Comparison of ENCODE assay signal across 14 cellular contexts in the genomic region with DNA sequence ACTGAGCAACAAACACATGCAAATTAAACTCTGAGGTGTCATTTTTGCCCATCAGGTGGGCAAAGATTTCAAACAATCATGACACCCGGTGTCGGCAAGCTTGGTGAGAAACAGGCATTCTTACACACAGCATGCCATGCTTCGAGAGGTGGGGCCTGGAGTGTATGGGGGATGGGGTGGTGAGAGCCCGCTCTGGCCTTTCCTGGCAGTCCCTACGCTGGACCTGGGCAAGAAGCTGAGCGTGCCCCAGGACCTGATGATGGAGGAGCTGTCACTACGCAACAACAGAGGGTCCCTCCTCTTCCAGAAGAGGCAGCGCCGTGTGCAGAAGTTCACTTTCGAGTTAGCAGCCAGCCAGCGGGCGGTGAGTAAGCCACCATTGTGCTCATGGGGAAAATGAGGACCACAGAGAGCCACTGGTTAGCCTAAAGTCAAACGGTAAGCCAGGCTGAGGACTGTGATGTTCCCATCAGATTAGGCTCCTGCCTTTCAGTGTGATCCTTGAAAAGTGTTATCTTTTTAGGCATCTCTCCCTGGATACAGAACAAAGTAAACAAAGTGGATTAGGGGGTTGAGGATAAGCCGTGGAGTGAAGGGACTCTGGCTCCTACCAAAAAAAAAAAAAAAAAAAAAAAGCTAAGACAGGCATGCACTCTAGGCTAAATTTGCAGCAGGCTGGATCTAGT. TPM values are rescaled to one million over a fixed set of nuclear protein-coding genes. Genes with fewer than 3 reads are reported as not detected.
DNase-seq lines count a peak whose midpoint lies in the region; ATAC-seq and TF ChIP-seq lines count a peak whose summit lies in the region.
"Had no signal": no experiment of that assay in that cellular context is flagged by ENCODE, and none has a peak within 500 bp of the region (broad histone marks: within the 10 kb centered on the region; RNA-seq: fewer than 3 reads in every experiment).

No MANE protein-coding gene starts in this region.

- no peak for TF ChIP-seq CTCF in type B pancreatic cell (conservative IDR thresholded peaks at IDR 0.05)

- H3K27me3 Mint-ChIP-seq in T-helper 17 cell (peaks cover 16% of the 10 kb centered on the region), immature natural killer cell (ENCODE audit: low read depth in 3 of 3) (peaks cover 0 to 12% (median 3%) of the 10 kb centered on the region in 3 donors), type B pancreatic cell (peaks cover 23% of the 10 kb centered on the region)

- intact Hi-C loops in left cardiac atrium (cut with DNase I) (no loop called here), Right ventricle myocardium superior (cut with DNase I) (no loop called here)

- DNase-seq in left cardiac atrium: peak; percentile 12
- DNase-seq in Right ventricle myocardium superior: no peak
- no peak for DNase-seq in T-helper 17 cell
- DNase-seq in immature natural killer cell: no peak
- peak; percentile 29 for DNase-seq in type B pancreatic cell (ENCODE audit: extremely low spot score, unreplicated experiment)
- DNase-seq: mucosa of descending colon; NCI-H510A treated with DMSO at 0.1 percent for 48 hours; stimulated activated CD4-positive, alpha-beta T cell treated with anti-CD3 and anti-CD28 coated beads, Interleukin-2, amount 100 ng/mL, for 48 hours; stimulated activated naive CD4-positive, alpha-beta T cell treated with Interleukin-2 at 50 U/mL for 16 hours; T1000 had no signal

- no peaks in the 10 kb centered on the region for H3K9me3 ChIP-seq in T-helper 17 cell (ENCODE audit: control insufficient read depth, low read length, poor library complexity, severe bottlenecking)
- H3K9me3 ChIP-seq: mucosa of descending colon, Peyer's patch had no signal

- peak overlapping the region; percentile 53 for H3K4me3 Mint-ChIP-seq in T-helper 17 cell
- H3K4me3 Mint-ChIP-seq in immature natural killer cell: peak overlapping the region; percentile 37 to 69 (median 63)
- peak overlapping the region; percentile 81 for H3K4me3 Mint-ChIP-seq in type B pancreatic cell

- H3K9me3 Mint-ChIP-seq in immature natural killer cell: no peaks in the 10 kb centered on the region
- H3K9me3 Mint-ChIP-seq in type B pancreatic cell: no peaks in the 10 kb centered on the region

- ATAC-seq in left cardiac atrium (no peak), Right ventricle myocardium superior (ENCODE audit: poor library complexity) (no peak), T-helper 17 cell (no peak), GM18873 (IDR thresholded peaks at IDR 0.05; ENCODE audit: low FRiP score, unreplicated experiment) (no peak), HG03432 (IDR thresholded peaks at IDR 0.05; ENCODE audit: unreplicated experiment) (no peak), GM19035 (IDR thresholded peaks at IDR 0.05; ENCODE audit: unreplicated experiment) (no peak)
- ATAC-seq: mucosa of descending colon had no signal

- no peak overlapping the region for H3K27ac Mint-ChIP-seq in T-helper 17 cell
- no peak overlapping the region for H3K27ac Mint-ChIP-seq in immature natural killer cell
- H3K27ac Mint-ChIP-seq in type B pancreatic cell: no peak overlapping the region

- H3K4me1 Mint-ChIP-seq in T-helper 17 cell: peaks cover 5% of the 10 kb centered on the region
- peaks cover 6 to 16% of the 10 kb centered on the region in 2 donors for H3K4me1 Mint-ChIP-seq in immature natural killer cell
- H3K4me1 Mint-ChIP-seq in type B pancreatic cell (ENCODE audit: unreplicated experiment): peaks cover 26% of the 10 kb centered on the region

- H3K36me3 Mint-ChIP-seq in T-helper 17 cell (ENCODE audit: low read depth) (peaks cover 2% of the 10 kb centered on the region), immature natural killer cell (no peaks in the 10 kb centered on the region), type B pancreatic cell (no peaks in the 10 kb centered on the region)

RNA-seq across cellular contexts. Expression of gene MYOZ3, which starts 9.4 kb away (rescaled TPM):
- total RNA-seq in left cardiac atrium (1 to 10 TPM; 2.9 to 3.0 TPM), Right ventricle myocardium superior (4.0 TPM), T-helper 17 cell (not detected), type B pancreatic cell (ENCODE audit: low replicate concordance) (0.17 and 6.1 TPM in 2 replicates)
- not detected for polyA plus RNA-seq in immature natural killer cell

RNA-seq across cellular contexts. Expression of gene SYNPO, which starts 30.0 kb away (rescaled TPM):
- total RNA-seq in left cardiac atrium (100 to 1,000 TPM; 503 to 769 TPM), Right ventricle myocardium superior (645 TPM), T-helper 17 cell (1 to 10 TPM in 1 of 2 donors, not detected in 1; 1.5 TPM), type B pancreatic cell (ENCODE audit: low replicate concordance) (2.8 and 24.5 TPM in 2 replicates)
- not detected for polyA plus RNA-seq in immature natural killer cell

RNA-seq across cellular contexts. Expression of gene RBM22, which starts 30.4 kb away (rescaled TPM):
- total RNA-seq in left cardiac atrium (10 to 100 TPM; 27.2 to 28.2 TPM), Right ventricle myocardium superior (26.9 TPM), T-helper 17 cell (100 to 1,000 TPM in 1 of 2 donors, 10 to 100 TPM in 1; 96.0 to 105 TPM), type B pancreatic cell (ENCODE audit: low replicate concordance) (49.2 and 65.8 TPM in 2 replicates)
- 10 to 100 TPM; 52.9 to 73.3 (median 62.9) TPM for polyA plus RNA-seq in immature natural killer cell

Comparison
In these comparisons a context has a peak if more than half of its experiments do, and no peak if none do; other contexts are left out.
1. DNase-seq: peak in left cardiac atrium (single experiment) and type B pancreatic cell (single experiment); none in Right ventricle myocardium superior (single experiment), T-helper 17 cell (0 of 3) and immature natural killer cell (0 of 3).
2. RNA of gene SYNPO, which starts 30.0 kb away (total RNA-seq): 503 to 769 TPM in left cardiac atrium and 645 TPM in Right ventricle myocardium superior (single experiment); 2.8 to 24.5 TPM in type B pancreatic cell and 1.5 TPM in T-helper 17 cell; every median in the first group is over 10 times any median in the second.
3. Peak in every context shown above with its lines, with median percentiles within 50 percentile points of each other: H3K4me3 Mint-ChIP-seq.